Comparison of ENCODE assay signal across 9 cellular contexts in genomic region chr3:87792193-87792531, GRCh38. TPM values are rescaled to one million over a fixed set of nuclear protein-coding genes. Genes with fewer than 3 reads are reported as not detected.
DNase-seq lines count a peak whose midpoint lies in the region; ATAC-seq and TF ChIP-seq lines count a peak whose summit lies in the region.
"Had no signal": no experiment of that assay in that cellular context is flagged by ENCODE, and none has a peak within 500 bp of the region (broad histone marks: within the 10 kb centered on the region; RNA-seq: fewer than 3 reads in every experiment).

No MANE protein-coding gene starts in this region.

- no peaks in the 10 kb centered on the region for H3K36me3 Mint-ChIP-seq in activated T-cell treated with anti-CD3 and anti-CD28 coated beads, Interleukin-2, amount 50 U/mL, for 24 hours (ENCODE audit: low read depth)

- peak overlapping the region; percentile 18 for H3K27ac ChIP-seq in caudate nucleus (ENCODE audit: low read depth, low read length)
- no peak overlapping the region for H3K27ac ChIP-seq in muscle layer of colon (ENCODE audit: low read depth, low read length)
- H3K27ac ChIP-seq in thoracic aorta = no peak overlapping the region

- H3K4me1 Mint-ChIP-seq in activated T-cell treated with anti-CD3 and anti-CD28 coated beads, Interleukin-2, amount 50 U/mL, for 24 hours (ENCODE audit: low read depth) = peaks cover 29% of the 10 kb centered on the region

- no peak overlapping the region for H3K9ac ChIP-seq in muscle layer of colon (ENCODE audit: low read length)

- H3K27me3 ChIP-seq in muscle layer of colon (ENCODE audit: control insufficient read depth in 1 of 2, insufficient read depth in 2 of 2, low read length in 2 of 2) (peaks cover 8 to 17% of the 10 kb centered on the region in 2 donors), thoracic aorta (replicated peaks; ENCODE audit: insufficient read depth) (no peaks in the 10 kb centered on the region)

- H3K4me1 ChIP-seq in muscle layer of colon (ENCODE audit: insufficient read depth, low read length) (no peaks in the 10 kb centered on the region), thoracic aorta (ENCODE audit: control insufficient read depth in 1 of 2, low read depth in 2 of 2) (peaks cover 3 to 10% of the 10 kb centered on the region in 2 donors)

- TF ChIP-seq CTCF in thoracic aorta (IDR thresholded peaks at IDR 0.05) = no peak

- H3K27me3 Mint-ChIP-seq in activated T-cell treated with anti-CD3 and anti-CD28 coated beads, Interleukin-2, amount 50 U/mL, for 24 hours = peaks cover 78% of the 10 kb centered on the region

- H3K27ac Mint-ChIP-seq in activated T-cell treated with anti-CD3 and anti-CD28 coated beads, Interleukin-2, amount 50 U/mL, for 24 hours = no peak overlapping the region

- H3K36me3 ChIP-seq in muscle layer of colon (ENCODE audit: insufficient read depth, low read length) = no peaks in the 10 kb centered on the region
- H3K36me3 ChIP-seq in thoracic aorta = no peaks in the 10 kb centered on the region

- no peak for DNase-seq in activated T-cell treated with anti-CD3 and anti-CD28 coated beads, Interleukin-2, amount 50 U/mL, for 24 hours
- DNase-seq in activated T-cell treated with anti-CD3 and anti-CD28 coated beads for 4 hours (no peak), caudate nucleus (lab: John Stamatoyannopoulos, UW) (no peak), thoracic aorta (ENCODE audit: low spot score) (no peak), MV-4-11 (lab: John Stamatoyannopoulos, UW) (no peak)
- no peak for DNase-seq in effector CD8-positive, alpha-beta T cell (lab: John Stamatoyannopoulos, UW)
- DNase-seq: NCI-H187 treated with DMSO at 0.1 percent for 48 hours had no signal

- H3K9me3 ChIP-seq in muscle layer of colon (ENCODE audit: low read length) = no peaks in the 10 kb centered on the region
- no peaks in the 10 kb centered on the region for H3K9me3 ChIP-seq in thoracic aorta

- ATAC-seq in thoracic aorta (ENCODE audit: insufficient number of reproducible peaks, low FRiP score, low read depth) (no peak), HG02938 (IDR thresholded peaks at IDR 0.05; ENCODE audit: unreplicated experiment) (no peak)

- H3K4me3 Mint-ChIP-seq in activated T-cell treated with anti-CD3 and anti-CD28 coated beads, Interleukin-2, amount 50 U/mL, for 24 hours = peak overlapping the region; percentile 68

- H3K9me3 Mint-ChIP-seq in activated T-cell treated with anti-CD3 and anti-CD28 coated beads, Interleukin-2, amount 50 U/mL, for 24 hours = no peaks in the 10 kb centered on the region

- H3K4me3 ChIP-seq in muscle layer of colon (ENCODE audit: low read depth in 1 of 2, low read length in 2 of 2) (peak overlapping the region; percentile 36 to 52), thoracic aorta (peak overlapping the region; percentile 66)

RNA-seq across cellular contexts. Expression of gene HTR1F, which starts 0.3 kb away (rescaled TPM):
- under 1 TPM; 0.14 TPM for total RNA-seq in thoracic aorta
